Comparison of ENCODE assay signal across 8 cellular contexts in genomic region chr7:55952352-55952671, GRCh38. TPM values are rescaled to one million over a fixed set of nuclear protein-coding genes. Genes with fewer than 3 reads are reported as not detected.
A peak's percentile ranks its signal among the peaks of the same experiment; 100 is the strongest.
DNase-seq lines count a peak whose midpoint lies in the region; ATAC-seq and TF ChIP-seq lines count a peak whose summit lies in the region.
"Not testable (repeated sequence)": the region's sequence is repeated elsewhere in the genome, so short reads cannot be mapped to it uniquely, and the experiment has no call there.

No MANE protein-coding gene starts in this region.

- CTCF ChIA-PET in CD4-positive, alpha-beta T cell (lab: Charles Lee), result not testable (repeated sequence)

- peak overlapping the region; percentile 94 for H3K4me3 Mint-ChIP-seq in CD4-positive, alpha-beta T cell

- intact Hi-C loops in CD4-positive, alpha-beta T cell (cut with DNase I, micrococcal nuclease), result loop anchor here (1.0 to 5.0 kb wide), 3 partner anchors 9 to 585 kb away; partner anchors contain the start of genes LANCL2 (in 2 of the 2), CCT6A (in 1 of the 2) and PSPH (in 1 of the 2)
- intact Hi-C loops in left lung (cut with DNase I), result not testable (repeated sequence)

- H3K9me3 Mint-ChIP-seq in CD4-positive, alpha-beta T cell, result not testable (repeated sequence)

- not testable (repeated sequence) for TF ChIP-seq POLR2A in suprapubic skin (IDR thresholded peaks at IDR 0.05)

- H3K36me3 Mint-ChIP-seq in CD4-positive, alpha-beta T cell (ENCODE audit: low read depth), result peaks cover 26% of the 10 kb centered on the region

- peak overlapping the region; percentile 97 for H3K4me3 ChIP-seq in WERI-Rb-1 (ENCODE audit: low read depth, low read length)
- peak overlapping the region; percentile 98 for H3K4me3 ChIP-seq in astrocyte of the cerebellum (ENCODE audit: low read depth, low read length)
- H3K4me3 ChIP-seq in esophagus (ENCODE audit: low read depth in 1 of 2, low read length in 2 of 2), result peak overlapping the region; percentile 80 to 84
- H3K4me3 ChIP-seq in left lung, result peak overlapping the region; percentile 84 to 91
- peak overlapping the region; percentile 72 to 82 for H3K4me3 ChIP-seq in neutrophil (ENCODE audit: low read depth in 1 of 2, low read length in 1 of 2)
- H3K4me3 ChIP-seq in suprapubic skin, result peak overlapping the region; percentile 81

- H3K27me3 ChIP-seq in CD4-positive, alpha-beta T cell (ENCODE audit: control insufficient read depth, insufficient read depth, low read length); WERI-Rb-1 (ENCODE audit: insufficient read depth, low read depth, severe bottlenecking); esophagus (ENCODE audit: control insufficient read depth in 1 of 2, insufficient read depth in 2 of 2, low read length in 2 of 2); left lung; neutrophil; suprapubic skin: not testable (repeated sequence)

- peak overlapping the region; percentile 76 for H3K27ac ChIP-seq in CD4-positive, alpha-beta T cell (ENCODE audit: low read depth, low read length)
- H3K27ac ChIP-seq in KOPT-K1 (ENCODE audit: low read depth, low read length, poor library complexity, severe bottlenecking), result peak overlapping the region; percentile 68
- H3K27ac ChIP-seq in WERI-Rb-1, result not testable (repeated sequence)
- peak overlapping the region; percentile 79 to 89 for H3K27ac ChIP-seq in esophagus (ENCODE audit: low read depth in 2 of 2, low read length in 1 of 2)
- peak overlapping the region in 1 of 2 donors; percentile 74 for H3K27ac ChIP-seq in left lung
- peak overlapping the region; percentile 70 for H3K27ac ChIP-seq in neutrophil
- peak overlapping the region; percentile 71 for H3K27ac ChIP-seq in suprapubic skin

- TF ChIP-seq CTCF in CD4-positive, alpha-beta T cell (IDR thresholded peaks at IDR 0.05); WERI-Rb-1 (IDR thresholded peaks at IDR 0.05; ENCODE audit: low read depth, low read length); astrocyte of the cerebellum (IDR thresholded peaks at IDR 0.05; ENCODE audit: low read depth, low read length, missing control alignments); left lung (IDR thresholded peaks at IDR 0.05); neutrophil (IDR thresholded peaks at IDR 0.05); suprapubic skin (IDR thresholded peaks at IDR 0.05): not testable (repeated sequence)

- H3K36me3 ChIP-seq in KOPT-K1 (ENCODE audit: insufficient read depth, low read length), result peaks cover 38% of the 10 kb centered on the region
- peaks cover 24% of the 10 kb centered on the region for H3K36me3 ChIP-seq in WERI-Rb-1
- not testable (repeated sequence) for H3K36me3 ChIP-seq in esophagus (ENCODE audit: control insufficient read depth in 2 of 2, insufficient read depth in 2 of 2, low read length in 1 of 2); neutrophil
- peaks cover 0 to 30% of the 10 kb centered on the region in 2 donors for H3K36me3 ChIP-seq in left lung
- H3K36me3 ChIP-seq in suprapubic skin, result peaks cover 23% of the 10 kb centered on the region

- not testable (repeated sequence) for H3K27me3 Mint-ChIP-seq in CD4-positive, alpha-beta T cell

- not testable (repeated sequence) for TF ChIP-seq EP300 in suprapubic skin (IDR thresholded peaks at IDR 0.05)

- not testable (repeated sequence) for DNase-seq in CD4-positive, alpha-beta T cell; WERI-Rb-1; astrocyte of the cerebellum (ENCODE audit: low read depth); left lung; suprapubic skin (ENCODE audit: low spot score in 2 of 2)

- not testable (repeated sequence) for H3K9me3 ChIP-seq in CD4-positive, alpha-beta T cell (ENCODE audit: control insufficient read depth, low read length); KOPT-K1 (ENCODE audit: insufficient read depth, low read length, poor library complexity, severe bottlenecking); WERI-Rb-1 (ENCODE audit: severe bottlenecking); esophagus (ENCODE audit: control insufficient read depth in 2 of 2, insufficient read depth in 1 of 2, low read depth in 1 of 2, low read length in 1 of 2); left lung; neutrophil; suprapubic skin

- in situ Hi-C loops in astrocyte of the cerebellum (cut with HindIII; ENCODE audit: low sequenced_read_pairs), result not testable (repeated sequence)

- 32 to 35% methylated on average over 19 of the region's 19 CpGs for WGBS in esophagus, 2 donors
- 34% methylated on average over 19 of the region's 19 CpGs for WGBS in suprapubic skin

- not testable (repeated sequence) for ATAC-seq in CD4-positive, alpha-beta T cell (ENCODE audit: poor library complexity); left lung

- not testable (repeated sequence) for H3K4me1 ChIP-seq in esophagus (ENCODE audit: control insufficient read depth in 2 of 2, insufficient read depth in 2 of 2, low read length in 1 of 2); suprapubic skin
- peaks cover 0 to 14% of the 10 kb centered on the region in 2 donors for H3K4me1 ChIP-seq in left lung
- H3K4me1 ChIP-seq in neutrophil (ENCODE audit: control insufficient read depth in 1 of 2, insufficient read depth in 1 of 2, low read depth in 1 of 2, low read length in 1 of 2), result peaks cover 9 to 12% of the 10 kb centered on the region in 2 experiments

- peaks cover 26% of the 10 kb centered on the region for H3K4me1 Mint-ChIP-seq in CD4-positive, alpha-beta T cell (ENCODE audit: low read depth)

- H3K27ac Mint-ChIP-seq in CD4-positive, alpha-beta T cell, result peak overlapping the region; percentile 92

- POLR2A ChIA-PET in CD4-positive, alpha-beta T cell (lab: Charles Lee), result not testable (repeated sequence)

RNA-seq across cellular contexts. Expression of gene MRPS17, which starts 0.6 kb away (rescaled TPM):
- 1 to 10 TPM; 6.7 to 6.9 TPM for total RNA-seq in CD4-positive, alpha-beta T cell
- 10 to 100 TPM in 1 of 2 donors, 1 to 10 TPM in 1; 9.8 to 12.7 TPM for polyA plus RNA-seq in esophagus
- total RNA-seq in left lung (10 to 100 TPM in 1 of 2 donors, 1 to 10 TPM in 1; 9.8 to 14.8 TPM), suprapubic skin (10 to 100 TPM in 2 of 4 donors, 1 to 10 TPM in 2; 5.6 to 12.0 (median 8.5) TPM)

RNA-seq across cellular contexts. Expression of gene NIPSNAP2, which starts 12.1 kb away (rescaled TPM):
- total RNA-seq in CD4-positive, alpha-beta T cell, result 10 to 100 TPM; 40.7 to 45.9 TPM
- 10 to 100 TPM; 15.6 to 21.6 TPM for polyA plus RNA-seq in esophagus
- total RNA-seq in left lung (10 to 100 TPM; 52.4 to 55.1 TPM), suprapubic skin (10 to 100 TPM; 37.4 to 59.3 (median 48.6) TPM)
